In genomic region chr14:100585448-100586152, GRCh38 we compare ENCODE assay signal across 10 cellular contexts. TPM values are rescaled to one million over a fixed set of nuclear protein-coding genes. Genes with fewer than 3 reads are reported as not detected.
DNase-seq lines count a peak whose midpoint lies in the region; ATAC-seq and TF ChIP-seq lines count a peak whose summit lies in the region.
"Had no signal": no experiment of that assay in that cellular context is flagged by ENCODE, and none has a peak within 500 bp of the region (broad histone marks: within the 10 kb centered on the region; RNA-seq: fewer than 3 reads in every experiment).

No MANE protein-coding gene starts in this region.

- H3K36me3 ChIP-seq in A673 (ENCODE audit: insufficient read depth, low read length, poor library complexity, severe bottlenecking): no peaks in the 10 kb centered on the region
- H3K36me3 ChIP-seq in naive thymus-derived CD4-positive, alpha-beta T cell (ENCODE audit: control insufficient read depth in 2 of 3, insufficient read depth in 3 of 3, low read length in 3 of 3): no peaks in the 10 kb centered on the region

- POLR2A ChIA-PET in A673 (lab: Charles Lee; ENCODE audit: low non-redundant PET): no interaction called here
- POLR2A ChIA-PET in CD4-positive, alpha-beta T cell (lab: Charles Lee): no interaction called here
- POLR2A ChIA-PET in naive thymus-derived CD4-positive, alpha-beta T cell (lab: Charles Lee): no interaction called here

- no peak overlapping the region for H3K27ac ChIP-seq in A673 (ENCODE audit: low read depth, low read length, poor library complexity, severe bottlenecking)
- H3K27ac ChIP-seq in CD4-positive, alpha-beta T cell (ENCODE audit: low read depth, low read length): no peak overlapping the region
- H3K27ac ChIP-seq in naive thymus-derived CD4-positive, alpha-beta T cell (ENCODE audit: low read depth, low read length): no peak overlapping the region
- H3K27ac ChIP-seq: parathyroid adenoma had no signal

- ATAC-seq in CD4-positive, alpha-beta T cell (ENCODE audit: poor library complexity): no peak
- no peak for ATAC-seq in naive thymus-derived CD4-positive, alpha-beta T cell
- no peak for ATAC-seq in HG02970 (IDR thresholded peaks at IDR 0.05; ENCODE audit: low FRiP score, unreplicated experiment)
- ATAC-seq in HG02852 (IDR thresholded peaks at IDR 0.05; ENCODE audit: unreplicated experiment): no peak

- no TSS peak for BruUV-seq in A673 (replicated peaks; lab: Mats Ljungman, UMichigan)

- CTCF ChIA-PET in A673 (lab: Charles Lee): no interaction called here
- CTCF ChIA-PET in CD4-positive, alpha-beta T cell (lab: Charles Lee): no interaction called here
- CTCF ChIA-PET in naive thymus-derived CD4-positive, alpha-beta T cell (lab: Charles Lee): no interaction called here

- H3K4me3 Mint-ChIP-seq in CD4-positive, alpha-beta T cell: peak overlapping the region; percentile 78
- peak overlapping the region; percentile 65 for H3K4me3 Mint-ChIP-seq in activated T-helper 2 cell treated with anti-CD3 and anti-CD28 coated beads, Interferon-gamma antibody, Interleukin-2, Interleukin-4, amounts not matched to agents 10 μg/mL and 5 μg/mL and 100 μg/mL, durations not matched to agents 14 hours and 24 hours and 36 hours (ENCODE audit: low read depth)
- peak overlapping the region; percentile 13 to 80 (median 70) for H3K4me3 Mint-ChIP-seq in naive thymus-derived CD4-positive, alpha-beta T cell

- no peak for DNase-seq in A673 (ENCODE audit: low spot score)
- no peak for DNase-seq in CD4-positive, alpha-beta T cell
- DNase-seq in activated T-helper 2 cell treated with anti-CD3 and anti-CD28 coated beads, Interferon-gamma antibody, Interleukin-2, Interleukin-4, amounts not matched to agents 10 μg/mL and 5 μg/mL and 100 μg/mL, durations not matched to agents 14 hours and 24 hours and 36 hours (ENCODE audit: low spot score): no peak
- DNase-seq in naive thymus-derived CD4-positive, alpha-beta T cell: no peak
- no peak for DNase-seq in SKM-1 treated with dmso at 0.1 percent for 144 hours (lab: John Stamatoyannopoulos, UW; ENCODE audit: unreplicated experiment)
- DNase-seq in COLO668 (lab: John Stamatoyannopoulos, UW; ENCODE audit: unreplicated experiment): no peak
- DNase-seq: NCI-H1048 had no signal

- H3K27me3 ChIP-seq in A673 (replicated peaks; ENCODE audit: insufficient read depth, low read depth, low read length, poor library complexity): peaks cover 5% of the 10 kb centered on the region
- H3K27me3 ChIP-seq in CD4-positive, alpha-beta T cell (ENCODE audit: control insufficient read depth, insufficient read depth, low read length): peaks cover 17% of the 10 kb centered on the region
- no peaks in the 10 kb centered on the region for H3K27me3 ChIP-seq in naive thymus-derived CD4-positive, alpha-beta T cell (ENCODE audit: control insufficient read depth in 2 of 2, insufficient read depth in 2 of 2, low read length in 2 of 2)

- intact Hi-C loops in A673 (cut with micrococcal nuclease; ENCODE audit: unreplicated experiment): no loop called here
- intact Hi-C loops in CD4-positive, alpha-beta T cell (cut with DNase I, micrococcal nuclease): no loop called here
- intact Hi-C loops in activated T-helper 2 cell treated with anti-CD3 and anti-CD28 coated beads, Interferon-gamma antibody, Interleukin-2, Interleukin-4, amounts not matched to agents 10 μg/mL and 5 μg/mL and 100 μg/mL, durations not matched to agents 14 hours and 24 hours and 36 hours (cut with micrococcal nuclease): loop anchor here (5.0 kb wide), 1 partner anchor 62 kb away; no protein-coding TSS in a partner anchor
- intact Hi-C loops in naive thymus-derived CD4-positive, alpha-beta T cell (cut with micrococcal nuclease): loop anchor here in 1 of 2 donors (2.0 kb wide), 1 partner anchor 59 kb away; no protein-coding TSS in a partner anchor

- no peaks in the 10 kb centered on the region for H3K4me1 Mint-ChIP-seq in CD4-positive, alpha-beta T cell (ENCODE audit: low read depth)
- H3K4me1 Mint-ChIP-seq in activated T-helper 2 cell treated with anti-CD3 and anti-CD28 coated beads, Interferon-gamma antibody, Interleukin-2, Interleukin-4, amounts not matched to agents 10 μg/mL and 5 μg/mL and 100 μg/mL, durations not matched to agents 14 hours and 24 hours and 36 hours (ENCODE audit: low read depth): no peaks in the 10 kb centered on the region
- peaks cover 0 to 6% (median 0%) of the 10 kb centered on the region in 7 donors for H3K4me1 Mint-ChIP-seq in naive thymus-derived CD4-positive, alpha-beta T cell

- no peak overlapping the region for H3K27ac Mint-ChIP-seq in CD4-positive, alpha-beta T cell
- no peak overlapping the region for H3K27ac Mint-ChIP-seq in activated T-helper 2 cell treated with anti-CD3 and anti-CD28 coated beads, Interferon-gamma antibody, Interleukin-2, Interleukin-4, amounts not matched to agents 10 μg/mL and 5 μg/mL and 100 μg/mL, durations not matched to agents 14 hours and 24 hours and 36 hours
- H3K27ac Mint-ChIP-seq in naive thymus-derived CD4-positive, alpha-beta T cell: peak overlapping the region in 1 of 9 donors; percentile 10

- H3K36me3 Mint-ChIP-seq in CD4-positive, alpha-beta T cell (ENCODE audit: low read depth): no peaks in the 10 kb centered on the region
- no peaks in the 10 kb centered on the region for H3K36me3 Mint-ChIP-seq in activated T-helper 2 cell treated with anti-CD3 and anti-CD28 coated beads, Interferon-gamma antibody, Interleukin-2, Interleukin-4, amounts not matched to agents 10 μg/mL and 5 μg/mL and 100 μg/mL, durations not matched to agents 14 hours and 24 hours and 36 hours (ENCODE audit: low read depth)
- no peaks in the 10 kb centered on the region for H3K36me3 Mint-ChIP-seq in naive thymus-derived CD4-positive, alpha-beta T cell

- no peak for TF ChIP-seq CTCF in A673 (conservative IDR thresholded peaks at IDR 0.05; ENCODE audit: low read depth, low read length)
- TF ChIP-seq CTCF in CD4-positive, alpha-beta T cell (IDR thresholded peaks at IDR 0.05): no peak

- no peaks in the 10 kb centered on the region for H3K9me3 Mint-ChIP-seq in CD4-positive, alpha-beta T cell
- H3K9me3 Mint-ChIP-seq in activated T-helper 2 cell treated with anti-CD3 and anti-CD28 coated beads, Interferon-gamma antibody, Interleukin-2, Interleukin-4, amounts not matched to agents 10 μg/mL and 5 μg/mL and 100 μg/mL, durations not matched to agents 14 hours and 24 hours and 36 hours: no peaks in the 10 kb centered on the region
- H3K9me3 Mint-ChIP-seq in naive thymus-derived CD4-positive, alpha-beta T cell: no peaks in the 10 kb centered on the region

- peaks cover 6% of the 10 kb centered on the region for H3K4me1 ChIP-seq in A673 (ENCODE audit: insufficient read depth, low read length, poor library complexity, severe bottlenecking)
- peaks cover 3 to 6% of the 10 kb centered on the region in 2 donors for H3K4me1 ChIP-seq in naive thymus-derived CD4-positive, alpha-beta T cell (ENCODE audit: control insufficient read depth in 2 of 2, insufficient read depth in 2 of 2, low read length in 2 of 2)
- H3K4me1 ChIP-seq: parathyroid adenoma had no signal

- peak overlapping the region; percentile 56 for H3K4me3 ChIP-seq in A673 (ENCODE audit: low read depth, low read length, poor library complexity, severe bottlenecking)
- H3K4me3 ChIP-seq in naive thymus-derived CD4-positive, alpha-beta T cell (ENCODE audit: low read length): no peak overlapping the region

- peaks cover 23% of the 10 kb centered on the region for H3K27me3 Mint-ChIP-seq in CD4-positive, alpha-beta T cell
- H3K27me3 Mint-ChIP-seq in activated T-helper 2 cell treated with anti-CD3 and anti-CD28 coated beads, Interferon-gamma antibody, Interleukin-2, Interleukin-4, amounts not matched to agents 10 μg/mL and 5 μg/mL and 100 μg/mL, durations not matched to agents 14 hours and 24 hours and 36 hours (ENCODE audit: low read depth): peaks cover 17% of the 10 kb centered on the region
- peaks cover 13 to 25% (median 21%) of the 10 kb centered on the region in 5 donors for H3K27me3 Mint-ChIP-seq in naive thymus-derived CD4-positive, alpha-beta T cell

- no peaks in the 10 kb centered on the region for H3K9me3 ChIP-seq in A673 (ENCODE audit: low read depth, low read length, poor library complexity, severe bottlenecking)
- no peaks in the 10 kb centered on the region for H3K9me3 ChIP-seq in CD4-positive, alpha-beta T cell (ENCODE audit: control insufficient read depth, low read length)
- no peaks in the 10 kb centered on the region for H3K9me3 ChIP-seq in naive thymus-derived CD4-positive, alpha-beta T cell (ENCODE audit: control insufficient read depth in 2 of 3, low read length in 3 of 3)

RNA-seq across cellular contexts. Expression of gene BEGAIN, which starts 1.6 kb away (rescaled TPM):
- total RNA-seq in A673 (2021): 0.84 and 1.3 TPM in 2 replicates
- 1 to 10 TPM; 1.5 to 2.0 TPM for total RNA-seq in CD4-positive, alpha-beta T cell
- total RNA-seq in activated T-helper 2 cell treated with anti-CD3 and anti-CD28 coated beads, Interferon-gamma antibody, Interleukin-2, Interleukin-4, amounts not matched to agents 10 μg/mL and 5 μg/mL and 100 μg/mL, durations not matched to agents 14 hours and 24 hours and 36 hours: 3.4 and 3.5 TPM in 2 replicates
- total RNA-seq in naive thymus-derived CD4-positive, alpha-beta T cell: 1 to 10 TPM in 4 of 5 experiments, under 1 TPM in 1; 0.73 to 2.4 (median 1.5) TPM
- under 1 TPM; 0.38 to 0.64 TPM for polyA plus RNA-seq in naive thymus-derived CD4-positive, alpha-beta T cell
